ENCODE assay signal across 11 cellular contexts in genomic region chr14:93980464-93981201, GRCh38. TPM values are rescaled to one million over a fixed set of nuclear protein-coding genes. Genes with fewer than 3 reads are reported as not detected.
A peak's percentile ranks its signal among the peaks of the same experiment; 100 is the strongest.
DNase-seq lines count a peak whose midpoint lies in the region; ATAC-seq and TF ChIP-seq lines count a peak whose summit lies in the region.
"Had no signal": no experiment of that assay in that cellular context is flagged by ENCODE, and none has a peak within 500 bp of the region (broad histone marks: within the 10 kb centered on the region; RNA-seq: fewer than 3 reads in every experiment).

No MANE protein-coding gene starts in this region.

- H3K27ac ChIP-seq in temporal lobe (ENCODE audit: low read depth, low read length) = peak overlapping the region; percentile 88

- peaks cover 45% of the 10 kb centered on the region for H3K36me3 Mint-ChIP-seq in activated CD4-positive, alpha-beta T cell treated with anti-CD3 and anti-CD28 coated beads, Interleukin-2, amount 10 ng/mL, durations not matched to agents 7 days and 5 days (ENCODE audit: low read depth)
- peaks cover 4% of the 10 kb centered on the region for H3K36me3 Mint-ChIP-seq in T-helper 17 cell (ENCODE audit: low read depth)

- peak overlapping the region; percentile 7 for H3K27ac Mint-ChIP-seq in activated CD4-positive, alpha-beta T cell treated with anti-CD3 and anti-CD28 coated beads, Interleukin-2, amount 10 ng/mL, durations not matched to agents 7 days and 5 days
- no peak overlapping the region for H3K27ac Mint-ChIP-seq in T-helper 17 cell

- POLR2A ChIA-PET in activated CD4-positive, alpha-beta T cell treated with anti-CD3 and anti-CD28 coated beads, Interleukin-2, amount 10 ng/mL, durations not matched to agents 7 days and 5 days (lab: Charles Lee) = no interaction called here

- in situ Hi-C loops in astrocyte of the spinal cord (cut with HindIII; ENCODE audit: low sequenced_read_pairs) = no loop called here

- ATAC-seq in T-helper 17 cell (no peak), GM19452 (IDR thresholded peaks at IDR 0.05; ENCODE audit: unreplicated experiment) (no peak)

- H3K9me3 ChIP-seq in T-helper 17 cell (ENCODE audit: control insufficient read depth, low read length, poor library complexity, severe bottlenecking) = no peaks in the 10 kb centered on the region

- H3K27me3 Mint-ChIP-seq in activated CD4-positive, alpha-beta T cell treated with anti-CD3 and anti-CD28 coated beads, Interleukin-2, amount 10 ng/mL, durations not matched to agents 7 days and 5 days = no peaks in the 10 kb centered on the region
- H3K27me3 Mint-ChIP-seq in T-helper 17 cell = peaks cover 4% of the 10 kb centered on the region

- no peak overlapping the region for H3K4me3 Mint-ChIP-seq in activated CD4-positive, alpha-beta T cell treated with anti-CD3 and anti-CD28 coated beads, Interleukin-2, amount 10 ng/mL, durations not matched to agents 7 days and 5 days
- H3K4me3 Mint-ChIP-seq in T-helper 17 cell = no peak overlapping the region

- no peak for DNase-seq in activated CD4-positive, alpha-beta T cell treated with anti-CD3 and anti-CD28 coated beads, Interleukin-2, amount 10 ng/mL, durations not matched to agents 7 days and 5 days
- no peak for DNase-seq in activated CD4-positive, alpha-beta T cell treated with anti-CD3 and anti-CD28 coated beads, Interleukin-2, amount 50 U/mL, for 4 hours
- DNase-seq in astrocyte of the spinal cord (ENCODE audit: low read depth, low spot score) (peak; percentile 69), iris pigment epithelial cell (ENCODE audit: low read depth) (peak; percentile 25), T-helper 17 cell (no peak), HuH-7.5 (ENCODE audit: low spot score) (no peak)

- CTCF ChIA-PET in activated CD4-positive, alpha-beta T cell treated with anti-CD3 and anti-CD28 coated beads, Interleukin-2, amount 10 ng/mL, durations not matched to agents 7 days and 5 days (lab: Charles Lee) = interaction anchor here (3.4 to 14.3 kb wide), 3 partner anchors 18 to 41 kb away, joined by 18 to 173 read pairs (median 30); partner anchors contain the start of gene CCDC197

- no peak for TF ChIP-seq CTCF in astrocyte of the spinal cord (IDR thresholded peaks at IDR 0.05; ENCODE audit: low read depth, low read length)

- peaks cover 50% of the 10 kb centered on the region for H3K4me1 Mint-ChIP-seq in activated CD4-positive, alpha-beta T cell treated with anti-CD3 and anti-CD28 coated beads, Interleukin-2, amount 10 ng/mL, durations not matched to agents 7 days and 5 days
- peaks cover 36% of the 10 kb centered on the region for H3K4me1 Mint-ChIP-seq in T-helper 17 cell

- H3K9me3 Mint-ChIP-seq in activated CD4-positive, alpha-beta T cell treated with anti-CD3 and anti-CD28 coated beads, Interleukin-2, amount 10 ng/mL, durations not matched to agents 7 days and 5 days = peaks cover 26% of the 10 kb centered on the region

- H3K4me3 ChIP-seq in astrocyte of the spinal cord (ENCODE audit: low read depth, low read length) = no peak overlapping the region

RNA-seq across cellular contexts. Expression of gene ASB2, which starts 4.3 kb away (rescaled TPM):
- total RNA-seq in activated CD4-positive, alpha-beta T cell treated with anti-CD3 and anti-CD28 coated beads, Interleukin-2, amount 10 ng/mL, durations not matched to agents 7 days and 5 days = 10 to 100 TPM; 20.7 to 21.1 TPM
- total RNA-seq in temporal lobe = not detected
- total RNA-seq in T-helper 17 cell = 1 to 10 TPM; 2.3 to 6.5 TPM
- total RNA-seq: NCI-H460 had no signal

RNA-seq across cellular contexts. Expression of gene CCDC197, which starts 16.5 kb away (rescaled TPM):
- not detected for total RNA-seq in activated CD4-positive, alpha-beta T cell treated with anti-CD3 and anti-CD28 coated beads, Interleukin-2, amount 10 ng/mL, durations not matched to agents 7 days and 5 days
- total RNA-seq in temporal lobe = not detected
- not detected for total RNA-seq in T-helper 17 cell
- total RNA-seq: LHCN-M2, NCI-H460, SK-MEL-5 had no signal

RNA-seq across cellular contexts. Expression of gene OTUB2, which starts 45.5 kb away (rescaled TPM):
- 1 to 10 TPM; 2.3 to 2.4 TPM for total RNA-seq in activated CD4-positive, alpha-beta T cell treated with anti-CD3 and anti-CD28 coated beads, Interleukin-2, amount 10 ng/mL, durations not matched to agents 7 days and 5 days
- total RNA-seq in temporal lobe (5.2 TPM), T-helper 17 cell (under 1 TPM; 0.12 to 0.37 TPM)

RNA-seq across cellular contexts. Expression of gene FAM181A, which starts 53.5 kb away (rescaled TPM):
- total RNA-seq in activated CD4-positive, alpha-beta T cell treated with anti-CD3 and anti-CD28 coated beads, Interleukin-2, amount 10 ng/mL, durations not matched to agents 7 days and 5 days = not detected
- total RNA-seq in temporal lobe = 0.74 TPM
- not detected for total RNA-seq in T-helper 17 cell
- total RNA-seq: LHCN-M2, NCI-H460, SK-MEL-5 had no signal

Comparison
In these comparisons a context has a peak if more than half of its experiments do, and no peak if none do; other contexts are left out.
1. DNase-seq: peak in astrocyte of the spinal cord (single experiment) and iris pigment epithelial cell (single experiment); none in activated CD4-positive, alpha-beta T cell treated with anti-CD3 and anti-CD28 coated beads, Interleukin-2, amount 10 ng/mL, durations not matched to agents 7 days and 5 days (single experiment), activated CD4-positive, alpha-beta T cell treated with anti-CD3 and anti-CD28 coated beads, Interleukin-2, amount 50 U/mL, for 4 hours (0 of 2), T-helper 17 cell (0 of 3) and HuH-7.5 (single experiment).